25 cellular contexts compared by ENCODE assay signal in genomic region chr14:22596354-22596879, GRCh38. TPM values are rescaled to one million over a fixed set of nuclear protein-coding genes. Genes with fewer than 3 reads are reported as not detected.
"Had no signal": no experiment of that assay in that cellular context is flagged by ENCODE, and none has a peak within 500 bp of the region (broad histone marks: within the 10 kb centered on the region; RNA-seq: fewer than 3 reads in every experiment).

No MANE protein-coding gene starts in this region.

- H3K36me3 Mint-ChIP-seq: activated CD8-positive, alpha-beta memory T cell treated with anti-CD3 and anti-CD28 coated beads, Interleukin-2, amount 10 ng/mL, durations not matched to agents 7 days and 5 days had no signal

- H3K9me3 ChIP-seq: MG63, Peyer's patch had no signal

- H3K27me3 Mint-ChIP-seq: activated T-helper 17 cell treated with anti-CD3 and anti-CD28 coated beads, Interleukin-2, amount 50 U/mL, for 72 hours had no signal

- H3K27ac Mint-ChIP-seq: activated CD8-positive, alpha-beta memory T cell treated with anti-CD3 and anti-CD28 coated beads, Interleukin-2, amount 10 ng/mL, durations not matched to agents 7 days and 5 days; activated naive CD4-positive, alpha-beta T cell treated with anti-CD3 and anti-CD28 coated beads, Interleukin-2, amount 10 ng/mL, durations not matched to agents 7 days and 5 days; activated T-helper 17 cell treated with anti-CD3 and anti-CD28 coated beads, Interleukin-2, amount 50 U/mL, for 72 hours; T-helper 1 cell treated with Interleukin-12 subunit alpha and Interleukin-12 subunit beta and Interleukin-4 antibody, amounts not matched to agents 30 μg/mL and 1 μg/mL, for 36 hours had no signal

- H3K36me3 ChIP-seq: brain microvascular endothelial cell, cardiac muscle cell, MG63, Peyer's patch had no signal

- H3K4me3 ChIP-seq: cardiac muscle cell, MG63, Peyer's patch had no signal

- ATAC-seq: activated CD8-positive, alpha-beta memory T cell treated with anti-CD3 and anti-CD28 coated beads, Interleukin-2, amount 10 ng/mL, durations not matched to agents 7 days and 5 days; activated T-helper 17 cell treated with anti-CD3 and anti-CD28 coated beads, Interleukin-2, amount 50 U/mL, for 72 hours had no signal

- H3K27me3 ChIP-seq: brain microvascular endothelial cell, cardiac muscle cell, MG63, Peyer's patch had no signal

- H3K27ac ChIP-seq: brain microvascular endothelial cell, Peyer's patch had no signal

- FAIRE-seq: astrocyte had no signal

- DNase-seq: activated CD4-positive, alpha-beta T cell treated with anti-CD3 and anti-CD28 coated beads for 48 hours; activated CD4-positive, alpha-beta T cell treated with anti-CD3 and anti-CD28 coated beads, Interleukin-2, amount 50 U/mL, for 48 hours; activated CD4-positive, CD25-positive, alpha-beta regulatory T cell treated with anti-CD3 and anti-CD28 coated beads, Interleukin-2, amount 50 U/mL, for 72 hours; activated CD8-positive, alpha-beta memory T cell treated with anti-CD3 and anti-CD28 coated beads, Interleukin-2, amount 10 ng/mL, durations not matched to agents 7 days and 5 days; activated gamma-delta T cell treated with Interleukin-2 at 50 U/mL for 16 hours; activated naive CD4-positive, alpha-beta T cell treated with anti-CD3 and anti-CD28 coated beads, Interleukin-2, amount 10 ng/mL, durations not matched to agents 7 days and 5 days; activated T-cell treated with anti-CD3 and anti-CD28 coated beads, Interleukin-2, amount 50 U/mL, for 48 hours; amygdala; brain microvascular endothelial cell; MG63; MV-4-11; NCI-H1092 treated with DMSO at 0.1 percent for 48 hours; NCI-H1417 treated with DMSO at 0.1 percent for 48 hours; NCI-H1694 treated with DMSO at 0.1 percent for 48 hours; NCI-H2029 treated with DMSO at 0.1 percent for 48 hours; NCI-H345; NCI-H510A; NCI-H526 treated with DMSO at 0.1 percent for 48 hours; Peyer's patch; SHP77 treated with DMSO at 0.1 percent for 48 hours had no signal

- H3K4me3 Mint-ChIP-seq: activated CD8-positive, alpha-beta memory T cell treated with anti-CD3 and anti-CD28 coated beads, Interleukin-2, amount 10 ng/mL, durations not matched to agents 7 days and 5 days had no signal

- H3K9me3 Mint-ChIP-seq: activated naive CD4-positive, alpha-beta T cell treated with anti-CD3 and anti-CD28 coated beads, Interleukin-2, amount 10 ng/mL, durations not matched to agents 7 days and 5 days; activated T-helper 17 cell treated with anti-CD3 and anti-CD28 coated beads, Interleukin-2, amount 50 U/mL, for 72 hours; T-helper 1 cell treated with Interleukin-12 subunit alpha and Interleukin-12 subunit beta and Interleukin-4 antibody, amounts not matched to agents 30 μg/mL and 1 μg/mL, for 36 hours had no signal

RNA-seq across cellular contexts. Expression of gene OR6J1, which starts 47.7 kb away (rescaled TPM):
- total RNA-seq: activated CD8-positive, alpha-beta memory T cell treated with anti-CD3 and anti-CD28 coated beads, Interleukin-2, amount 10 ng/mL, durations not matched to agents 7 days and 5 days; activated T-helper 17 cell treated with anti-CD3 and anti-CD28 coated beads, Interleukin-2, amount 50 U/mL, for 72 hours; astrocyte; cardiac muscle cell; SK-MEL-5 had no signal
- polyA plus RNA-seq: cardiac muscle cell had no signal
